In genomic region chr15:32730677-32731654, GRCh38 we compare ENCODE assay signal across 12 cellular contexts. TPM values are rescaled to one million over a fixed set of nuclear protein-coding genes. Genes with fewer than 3 reads are reported as not detected.
DNase-seq lines count a peak whose midpoint lies in the region; ATAC-seq and TF ChIP-seq lines count a peak whose summit lies in the region.
"Had no signal": no experiment of that assay in that cellular context is flagged by ENCODE, and none has a peak within 500 bp of the region (broad histone marks: within the 10 kb centered on the region; RNA-seq: fewer than 3 reads in every experiment).

No MANE protein-coding gene starts in this region.

- in situ Hi-C loops in brain microvascular endothelial cell (cut with HindIII; ENCODE audit: low pct_ligation_motif_present, low sequenced_read_pairs): no loop called here

- no peaks in the 10 kb centered on the region for H3K4me1 Mint-ChIP-seq in natural killer cell treated with Interleukin-12 subunit alpha and Interleukin-12 subunit beta and Interleukin-15 and Interleukin-18, amount 100 ng/mL, for 72 hours (ENCODE audit: low read depth in 2 of 2)
- H3K4me1 Mint-ChIP-seq in natural killer cell: no peaks in the 10 kb centered on the region
- H3K4me1 Mint-ChIP-seq in activated naive CD8-positive, alpha-beta T cell treated with anti-CD3 and anti-CD28 coated beads, Interleukin-2, amount 10 ng/mL, durations not matched to agents 7 days and 5 days: no peaks in the 10 kb centered on the region

- peak; percentile 24 to 48 for ATAC-seq in natural killer cell treated with Interleukin-12 subunit alpha and Interleukin-12 subunit beta and Interleukin-15 and Interleukin-18, amount 100 ng/mL, for 72 hours
- ATAC-seq in natural killer cell (no peak), upper lobe of right lung (peak; percentile 85), HG02938 (IDR thresholded peaks at IDR 0.05; ENCODE audit: unreplicated experiment) (no peak)
- ATAC-seq in activated naive CD8-positive, alpha-beta T cell treated with anti-CD3 and anti-CD28 coated beads, Interleukin-2, amount 10 ng/mL, durations not matched to agents 7 days and 5 days (ENCODE audit: low read depth): peak; percentile 39

- POLR2A ChIA-PET in activated naive CD8-positive, alpha-beta T cell treated with anti-CD3 and anti-CD28 coated beads, Interleukin-2, amount 10 ng/mL, durations not matched to agents 7 days and 5 days (lab: Charles Lee): no interaction called here

- H3K27me3 ChIP-seq in upper lobe of right lung (no peaks in the 10 kb centered on the region), brain microvascular endothelial cell (replicated peaks) (no peaks in the 10 kb centered on the region)
- H3K27me3 ChIP-seq: SJCRH30 had no signal

- H3K4me3 Mint-ChIP-seq in natural killer cell treated with Interleukin-12 subunit alpha and Interleukin-12 subunit beta and Interleukin-15 and Interleukin-18, amount 100 ng/mL, for 72 hours: no peak overlapping the region
- H3K4me3 Mint-ChIP-seq in natural killer cell: no peak overlapping the region
- H3K4me3 Mint-ChIP-seq in activated naive CD8-positive, alpha-beta T cell treated with anti-CD3 and anti-CD28 coated beads, Interleukin-2, amount 10 ng/mL, durations not matched to agents 7 days and 5 days: no peak overlapping the region

- peaks cover 44 to 45% of the 10 kb centered on the region in 2 donors for H3K27me3 Mint-ChIP-seq in natural killer cell treated with Interleukin-12 subunit alpha and Interleukin-12 subunit beta and Interleukin-15 and Interleukin-18, amount 100 ng/mL, for 72 hours
- H3K27me3 Mint-ChIP-seq in natural killer cell (ENCODE audit: low read depth in 2 of 2): peaks cover 19 to 43% of the 10 kb centered on the region in 2 donors
- H3K27me3 Mint-ChIP-seq in activated naive CD8-positive, alpha-beta T cell treated with anti-CD3 and anti-CD28 coated beads, Interleukin-2, amount 10 ng/mL, durations not matched to agents 7 days and 5 days: peaks cover 55% of the 10 kb centered on the region

- H3K4me3 ChIP-seq in upper lobe of right lung: no peak overlapping the region
- H3K4me3 ChIP-seq in brain microvascular endothelial cell (ENCODE audit: low read depth, low read length): no peak overlapping the region
- H3K4me3 ChIP-seq: heart left ventricle, SJCRH30, tibial artery had no signal

- H3K27ac ChIP-seq in upper lobe of right lung: no peak overlapping the region
- H3K27ac ChIP-seq in brain microvascular endothelial cell: no peak overlapping the region
- H3K27ac ChIP-seq: heart left ventricle, SJCRH30, tibial artery had no signal

- no peaks in the 10 kb centered on the region for H3K9me3 ChIP-seq in upper lobe of right lung
- H3K9me3 ChIP-seq: tibial artery had no signal

- no peaks in the 10 kb centered on the region for H3K4me1 ChIP-seq in upper lobe of right lung
- H3K4me1 ChIP-seq: heart left ventricle, SJCRH30, tibial artery had no signal

- no peak for DNase-seq in natural killer cell treated with Interleukin-12 subunit alpha and Interleukin-12 subunit beta and Interleukin-15 and Interleukin-18, amount 100 ng/mL, for 72 hours (ENCODE audit: low spot score)
- DNase-seq in natural killer cell (no peak), islet precursor cell (peak; percentile 91), upper lobe of right lung (peak; percentile 88), KG1 (lab: John Stamatoyannopoulos, UW) (no peak), brain microvascular endothelial cell (no peak)
- DNase-seq in activated naive CD8-positive, alpha-beta T cell treated with anti-CD3 and anti-CD28 coated beads, Interleukin-2, amount 10 ng/mL, durations not matched to agents 7 days and 5 days: peak; percentile 32
- DNase-seq: activated effector memory CD4-positive, alpha-beta T cell treated with anti-CD3 and anti-CD28 coated beads, Interleukin-2, amount 50 U/mL, for 16 hours; SJCRH30; tibial artery had no signal

- intact Hi-C loops in natural killer cell (cut with micrococcal nuclease): no loop called here
- intact Hi-C loops in upper lobe of right lung (cut with DNase I): no loop called here

- H3K36me3 Mint-ChIP-seq in natural killer cell treated with Interleukin-12 subunit alpha and Interleukin-12 subunit beta and Interleukin-15 and Interleukin-18, amount 100 ng/mL, for 72 hours: peaks cover 6% of the 10 kb centered on the region
- peaks cover 7% of the 10 kb centered on the region for H3K36me3 Mint-ChIP-seq in natural killer cell
- H3K36me3 Mint-ChIP-seq in activated naive CD8-positive, alpha-beta T cell treated with anti-CD3 and anti-CD28 coated beads, Interleukin-2, amount 10 ng/mL, durations not matched to agents 7 days and 5 days: no peaks in the 10 kb centered on the region

- H3K36me3 ChIP-seq in upper lobe of right lung: no peaks in the 10 kb centered on the region
- peaks cover 41% of the 10 kb centered on the region for H3K36me3 ChIP-seq in brain microvascular endothelial cell (replicated peaks)
- H3K36me3 ChIP-seq: heart left ventricle, tibial artery had no signal

- TF ChIP-seq CTCF in natural killer cell (IDR thresholded peaks at IDR 0.05): no peak
- no peak for TF ChIP-seq CTCF in upper lobe of right lung (IDR thresholded peaks at IDR 0.05)
- no peak for TF ChIP-seq CTCF in brain microvascular endothelial cell (IDR thresholded peaks at IDR 0.05; ENCODE audit: low read depth, low read length, missing control alignments)

- H3K27ac Mint-ChIP-seq in natural killer cell treated with Interleukin-12 subunit alpha and Interleukin-12 subunit beta and Interleukin-15 and Interleukin-18, amount 100 ng/mL, for 72 hours: no peak overlapping the region
- H3K27ac Mint-ChIP-seq in natural killer cell: no peak overlapping the region
- no peak overlapping the region for H3K27ac Mint-ChIP-seq in activated naive CD8-positive, alpha-beta T cell treated with anti-CD3 and anti-CD28 coated beads, Interleukin-2, amount 10 ng/mL, durations not matched to agents 7 days and 5 days

- peaks cover 5% of the 10 kb centered on the region for H3K9me3 Mint-ChIP-seq in natural killer cell treated with Interleukin-12 subunit alpha and Interleukin-12 subunit beta and Interleukin-15 and Interleukin-18, amount 100 ng/mL, for 72 hours
- peaks cover 0 to 4% of the 10 kb centered on the region in 2 donors for H3K9me3 Mint-ChIP-seq in natural killer cell
- H3K9me3 Mint-ChIP-seq in activated naive CD8-positive, alpha-beta T cell treated with anti-CD3 and anti-CD28 coated beads, Interleukin-2, amount 10 ng/mL, durations not matched to agents 7 days and 5 days: peaks cover 3% of the 10 kb centered on the region

RNA-seq across cellular contexts. Expression of gene GREM1, which starts 13.2 kb away (rescaled TPM):
- under 1 TPM in 1 of 2 donors, not detected in 1; 0.03 TPM for total RNA-seq in natural killer cell treated with Interleukin-12 subunit alpha and Interleukin-12 subunit beta and Interleukin-15 and Interleukin-18, amount 100 ng/mL, for 72 hours
- total RNA-seq in natural killer cell (not detected), upper lobe of right lung (2.8 TPM)
- total RNA-seq in activated naive CD8-positive, alpha-beta T cell treated with anti-CD3 and anti-CD28 coated beads, Interleukin-2, amount 10 ng/mL, durations not matched to agents 7 days and 5 days: not detected

Comparison
In these comparisons a context has a peak if more than half of its experiments do, and no peak if none do; other contexts are left out.
1. ATAC-seq: peak in natural killer cell treated with Interleukin-12 subunit alpha and Interleukin-12 subunit beta and Interleukin-15 and Interleukin-18, amount 100 ng/mL, for 72 hours (2 of 2), activated naive CD8-positive, alpha-beta T cell treated with anti-CD3 and anti-CD28 coated beads, Interleukin-2, amount 10 ng/mL, durations not matched to agents 7 days and 5 days (single experiment) and upper lobe of right lung (single experiment); none in natural killer cell (0 of 3) and HG02938 (single experiment).
2. DNase-seq: peak in activated naive CD8-positive, alpha-beta T cell treated with anti-CD3 and anti-CD28 coated beads, Interleukin-2, amount 10 ng/mL, durations not matched to agents 7 days and 5 days (single experiment), islet precursor cell (single experiment) and upper lobe of right lung (single experiment); none in natural killer cell treated with Interleukin-12 subunit alpha and Interleukin-12 subunit beta and Interleukin-15 and Interleukin-18, amount 100 ng/mL, for 72 hours (single experiment), natural killer cell (single experiment), KG1 (single experiment) and brain microvascular endothelial cell (single experiment).